Comparison of ENCODE assay signal across 15 cellular contexts in the genomic region with DNA sequence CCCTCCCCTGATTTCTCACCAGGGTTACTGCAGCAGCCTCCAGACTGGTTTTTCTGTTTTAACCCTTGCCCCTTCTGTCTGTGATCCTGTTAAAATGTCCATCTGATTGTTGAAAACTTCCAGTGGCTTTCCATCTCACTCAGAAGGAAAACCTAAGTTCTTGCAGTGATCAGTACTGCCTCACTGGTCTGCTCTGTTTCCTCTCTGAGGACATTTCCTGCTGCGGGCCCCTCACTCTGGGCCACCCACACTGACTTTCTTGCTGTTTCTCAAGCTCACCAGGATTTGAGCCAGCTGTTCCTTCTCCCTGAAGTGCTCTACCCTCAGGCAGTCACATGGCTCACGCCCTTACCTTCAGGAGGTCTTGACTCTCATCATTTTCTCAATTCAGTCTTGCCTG. TPM values are rescaled to one million over a fixed set of nuclear protein-coding genes. Genes with fewer than 3 reads are reported as not detected.
DNase-seq lines count a peak whose midpoint lies in the region; FAIRE-seq and TF ChIP-seq lines count a peak whose summit lies in the region.
"Had no signal": no experiment of that assay in that cellular context is flagged by ENCODE, and none has a peak within 500 bp of the region (broad histone marks: within the 10 kb centered on the region; RNA-seq: fewer than 3 reads in every experiment).

No MANE protein-coding gene starts in this region.

- H3K9ac ChIP-seq in trophoblast cell (ENCODE audit: low read length): no peak overlapping the region
- no peak overlapping the region for H3K9ac ChIP-seq in kidney (ENCODE audit: low read length in 2 of 2)

- H3K4me3 ChIP-seq in SJCRH30: no peak overlapping the region
- H3K4me3 ChIP-seq in fibroblast of mammary gland (ENCODE audit: control insufficient read depth, low read depth, low read length): no peak overlapping the region
- no peak overlapping the region for H3K4me3 ChIP-seq in trophoblast cell (ENCODE audit: low read depth, low read length)
- no peak overlapping the region for H3K4me3 ChIP-seq in testis
- H3K4me3 ChIP-seq in kidney (ENCODE audit: low read length in 2 of 2): no peak overlapping the region
- H3K4me3 ChIP-seq: HAP-1 had no signal

- H3K27ac ChIP-seq in SJCRH30 (peak overlapping the region; percentile 5; the same call in 1 of the 2 replicates), trophoblast cell (ENCODE audit: low read depth, low read length) (peak overlapping the region; percentile 13), testis (no peak overlapping the region), kidney (ENCODE audit: low read depth in 2 of 2, low read length in 2 of 2) (no peak overlapping the region)

- no CpG with 5 or more reads among the region's 2 CpGs for WGBS in trophoblast cell (ENCODE audit: extremely low coverage, insufficient coverage, insufficient read length)
- 83 to 91% methylated on average over 2 of the region's 2 CpGs for WGBS in testis, 2 donors

- H3K36me3 ChIP-seq in SJCRH30: no peaks in the 10 kb centered on the region
- H3K36me3 ChIP-seq in trophoblast cell (ENCODE audit: control insufficient read depth in 1 of 2, insufficient read depth in 2 of 2, low read length in 2 of 2): no peaks in the 10 kb centered on the region
- no peaks in the 10 kb centered on the region for H3K36me3 ChIP-seq in testis (ENCODE audit: low read depth, missing control alignments)
- no peaks in the 10 kb centered on the region for H3K36me3 ChIP-seq in kidney (ENCODE audit: control insufficient read depth in 1 of 2, insufficient read depth in 2 of 2, low read length in 2 of 2)
- H3K36me3 ChIP-seq: HAP-1 had no signal

- H3K4ac ChIP-seq in trophoblast cell (ENCODE audit: low read depth, low read length): no peak overlapping the region

- H3K14ac ChIP-seq in trophoblast cell (ENCODE audit: low read length): no peak overlapping the region

- H2BK12ac ChIP-seq in trophoblast cell (ENCODE audit: low read length): no peak overlapping the region

- H3K9me3 ChIP-seq in SJCRH30 (replicated peaks) (no peaks in the 10 kb centered on the region), trophoblast cell (ENCODE audit: insufficient read depth, low read depth, low read length) (no peaks in the 10 kb centered on the region), testis (no peaks in the 10 kb centered on the region), kidney (ENCODE audit: control insufficient read depth in 1 of 2, low read length in 2 of 2) (no peaks in the 10 kb centered on the region)
- H3K9me3 ChIP-seq: HAP-1 had no signal

- no peak overlapping the region for H3K23ac ChIP-seq in trophoblast cell (ENCODE audit: low read length)

- H2BK5ac ChIP-seq in trophoblast cell (ENCODE audit: low read depth, low read length, poor library complexity): no peak overlapping the region

- H3K4me1 ChIP-seq in SJCRH30 (peaks cover 11% of the 10 kb centered on the region), trophoblast cell (ENCODE audit: control insufficient read depth in 1 of 2, insufficient read depth in 2 of 2, low read length in 2 of 2) (peaks cover 17 to 22% of the 10 kb centered on the region in 2 experiments), testis (no peaks in the 10 kb centered on the region), kidney (ENCODE audit: control insufficient read depth in 1 of 2, insufficient read depth in 1 of 2, low read depth in 1 of 2, low read length in 2 of 2) (no peaks in the 10 kb centered on the region)

- no peak overlapping the region for H4K12ac ChIP-seq in trophoblast cell (ENCODE audit: low read depth, low read length)

- no peak overlapping the region for H3K18ac ChIP-seq in trophoblast cell (ENCODE audit: low read length)

- TF ChIP-seq CTCF in fibroblast of mammary gland (conservative IDR thresholded peaks at IDR 0.05; ENCODE audit: control insufficient read depth, insufficient read depth, low read depth, low read length): no peak
- no peak for TF ChIP-seq CTCF in testis (IDR thresholded peaks at IDR 0.05)
- TF ChIP-seq CTCF in kidney (IDR thresholded peaks at IDR 0.05; ENCODE audit: borderline replicate concordance, extremely low read depth, insufficient read depth): no peak

- no peak overlapping the region for H2AFZ ChIP-seq in trophoblast cell (ENCODE audit: insufficient read depth, low read length, poor library complexity)

- no peak overlapping the region for H3K4me2 ChIP-seq in trophoblast cell (ENCODE audit: low read length)

- no peak overlapping the region for H2BK120ac ChIP-seq in trophoblast cell (ENCODE audit: insufficient read depth, low read length, poor library complexity)

- no peak for FAIRE-seq in kidney (lab: Jason Lieb, UNC)
- FAIRE-seq: HTR-8/SVneo, RCC 7860 had no signal

- H3K79me2 ChIP-seq in trophoblast cell (ENCODE audit: control insufficient read depth, insufficient read depth, low read length, poor library complexity): no peaks in the 10 kb centered on the region

- no peak for TF ChIP-seq POLR2A in testis (IDR thresholded peaks at IDR 0.05)

- no peak overlapping the region for H4K8ac ChIP-seq in trophoblast cell (ENCODE audit: low read depth, low read length)

- no peak overlapping the region for H2AK5ac ChIP-seq in trophoblast cell (ENCODE audit: low read length)

- no peak overlapping the region for H4K91ac ChIP-seq in trophoblast cell (ENCODE audit: low read depth, low read length)

- H3K79me1 ChIP-seq in trophoblast cell (ENCODE audit: low read length): no peaks in the 10 kb centered on the region

- no peaks in the 10 kb centered on the region for H3K27me3 ChIP-seq in SJCRH30
- H3K27me3 ChIP-seq in trophoblast cell (ENCODE audit: insufficient read depth, low read length): no peaks in the 10 kb centered on the region
- no peaks in the 10 kb centered on the region for H3K27me3 ChIP-seq in testis

- intact Hi-C loops in testis (cut with DNase I; ENCODE audit: low total_unique reads) (no loop called here), kidney (cut with DNase I) (no loop called here)

- DNase-seq in GF-D8 (lab: John Stamatoyannopoulos, UW) (peak; percentile 69), SJCRH30 (peak; percentile 66 to 77), fibroblast of mammary gland (ENCODE audit: low read depth) (peak; percentile 4), trophoblast cell (no peak), SIG-M5 treated with dmso at 0.1 percent for 504 hours (lab: John Stamatoyannopoulos, UW; ENCODE audit: unreplicated experiment) (no peak), testis (no peak), kidney (no peak)
- DNase-seq: DMS53, NCI-H146, NCI-H510A treated with DMSO at 0.1 percent for 48 hours, Right ventricle myocardium superior had no signal

RNA-seq across cellular contexts. Expression of a gene that starts 1.7 kb away (rescaled TPM):
- 0.20 and 0.30 TPM in 2 replicates for total RNA-seq in SJCRH30 (2014; rRNA removed; shearing (Covaris generic))
- 0.03 and 0.06 TPM in 2 replicates for polyA plus RNA-seq in trophoblast cell (2013)
- total RNA-seq in testis (under 1 TPM in 1 of 2 donors, not detected in 1; 0.31 TPM), kidney (not detected)
- polyA plus RNA-seq in testis (ENCODE audit: insufficient read depth, low read depth, low replicate concordance) (0.12 TPM), kidney (ENCODE audit: insufficient read depth, low read depth, low replicate concordance) (not detected)
- total RNA-seq: A673, Right ventricle myocardium superior had no signal

RNA-seq across cellular contexts. Expression of a gene that starts 26.8 kb away (rescaled TPM):
- 46.6 and 46.9 TPM in 2 replicates for total RNA-seq in SJCRH30 (2014; rRNA removed; shearing (Covaris generic))
- polyA plus RNA-seq in trophoblast cell (2013): 118 and 122 TPM in 2 replicates
- total RNA-seq in testis (10 to 100 TPM; 60.7 to 69.9 TPM), kidney (83.2 TPM)
- polyA plus RNA-seq in testis (ENCODE audit: insufficient read depth, low read depth, low replicate concordance) (122 TPM), kidney (ENCODE audit: insufficient read depth, low read depth, low replicate concordance) (138 TPM)

Comparison
In these comparisons a context has a peak if more than half of its experiments do, and no peak if none do; other contexts are left out.
1. DNase-seq: peak in GF-D8 (single experiment), SJCRH30 (2 of 2) and fibroblast of mammary gland (single experiment); none in trophoblast cell (0 of 2), SIG-M5 treated with dmso at 0.1 percent for 504 hours (single experiment), testis (single experiment) and kidney (single experiment).
2. H3K27ac ChIP-seq: peak in SJCRH30 (single experiment) and trophoblast cell (single experiment); none in testis (0 of 2) and kidney (0 of 2).